8 cellular contexts compared by ENCODE assay signal in the genomic region with DNA sequence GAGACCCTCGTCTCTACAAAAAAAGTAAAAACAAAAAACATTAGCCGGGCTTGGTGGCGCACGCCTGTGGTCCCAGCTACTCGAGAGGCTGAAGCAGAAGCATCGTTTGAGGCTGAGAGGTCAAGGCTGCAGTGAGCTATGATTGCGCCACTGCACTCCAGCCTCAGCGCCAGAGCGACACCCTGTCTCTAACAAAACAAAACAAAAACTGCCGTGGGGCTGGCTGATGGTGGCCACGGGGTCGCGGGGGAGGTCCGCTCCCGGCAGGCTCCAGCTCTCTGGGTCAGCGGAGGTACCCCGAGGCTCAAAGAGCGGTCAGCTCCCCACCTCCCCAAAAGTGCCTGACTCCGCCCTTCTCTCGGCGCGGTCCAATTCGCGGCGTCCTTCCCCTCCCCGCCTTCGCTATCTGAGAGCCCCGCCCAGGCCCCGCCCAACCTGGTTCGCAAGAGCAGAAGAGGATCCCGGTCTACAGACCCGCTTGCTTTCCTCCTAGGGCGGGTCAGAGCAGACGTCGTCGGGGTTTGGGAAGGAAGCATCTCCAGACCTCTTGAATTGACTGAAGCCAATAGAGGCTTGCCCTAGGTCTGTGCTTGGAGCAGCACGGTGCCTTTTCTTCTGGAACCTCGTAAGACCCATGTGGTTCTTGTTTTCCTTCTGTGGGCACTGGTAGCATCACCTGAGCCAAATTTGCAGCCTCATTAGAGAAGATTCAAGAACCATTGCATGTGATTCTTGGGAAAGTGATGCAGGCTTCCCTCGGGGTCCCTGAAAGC. TPM values are rescaled to one million over a fixed set of nuclear protein-coding genes. Genes with fewer than 3 reads are reported as not detected.
A peak's percentile ranks its signal among the peaks of the same experiment; 100 is the strongest.
DNase-seq lines count a peak whose midpoint lies in the region; ATAC-seq and TF ChIP-seq lines count a peak whose summit lies in the region.
"Had no signal": no experiment of that assay in that cellular context is flagged by ENCODE, and none has a peak within 500 bp of the region (broad histone marks: within the 10 kb centered on the region; RNA-seq: fewer than 3 reads in every experiment).

No MANE protein-coding gene starts in this region.

- intact Hi-C loops in activated B cell treated with CpG ODN at 0.5 μM for 24 hours (cut with micrococcal nuclease) = loop anchor here (5.0 kb wide), 2 partner anchors 92 to 183 kb away; a partner anchor contains a TSS

- no peak overlapping the region for H3K27ac Mint-ChIP-seq in activated B cell treated with CpG ODN at 0.5 μM for 24 hours

- H3K4me1 Mint-ChIP-seq in activated B cell treated with CpG ODN at 0.5 μM for 24 hours = peaks cover 39% of the 10 kb centered on the region

- H3K9me3 Mint-ChIP-seq in activated B cell treated with CpG ODN at 0.5 μM for 24 hours = peaks cover 6% of the 10 kb centered on the region

- H3K4me3 Mint-ChIP-seq in activated B cell treated with CpG ODN at 0.5 μM for 24 hours = peak overlapping the region; percentile 73

- peaks cover 66% of the 10 kb centered on the region for H3K27me3 Mint-ChIP-seq in activated B cell treated with CpG ODN at 0.5 μM for 24 hours

- CTCF ChIA-PET in activated B cell treated with CpG ODN at 0.5 μM for 24 hours (lab: Charles Lee) = no interaction called here

- DNase-seq in GM10266 (ENCODE audit: extremely low spot score) (peak; percentile 74), activated B cell treated with CpG ODN at 0.5 μM for 24 hours (no peak), left kidney (ENCODE audit: low read depth, low spot score) (peak; percentile 53), anterior cingulate cortex (lab: John Stamatoyannopoulos, UW) (no peak)

- no peaks in the 10 kb centered on the region for H3K36me3 Mint-ChIP-seq in activated B cell treated with CpG ODN at 0.5 μM for 24 hours (ENCODE audit: low read depth)

- peak; percentile 41 for ATAC-seq in HG02938 (IDR thresholded peaks at IDR 0.05; ENCODE audit: unreplicated experiment)
- peak; percentile 68 for ATAC-seq in activated B cell treated with CpG ODN at 0.5 μM for 24 hours (ENCODE audit: low read depth)
- ATAC-seq in esophagus mucosa = no peak
- ATAC-seq in GM21390 (IDR thresholded peaks at IDR 0.05; ENCODE audit: unreplicated experiment) = no peak

- TF ChIP-seq CTCF in GM10266 (IDR thresholded peaks at IDR 0.05; ENCODE audit: control insufficient read depth, insufficient read depth, low read depth, missing control alignments) (no peak), activated B cell treated with CpG ODN at 0.5 μM for 24 hours (IDR thresholded peaks at IDR 0.05) (no peak)

- POLR2A ChIA-PET in activated B cell treated with CpG ODN at 0.5 μM for 24 hours (lab: Charles Lee) = no interaction called here

RNA-seq across cellular contexts. Expression of a gene that starts 7.8 kb away (rescaled TPM):
- total RNA-seq in activated B cell treated with CpG ODN at 0.5 μM for 24 hours = not detected in 2 replicates
- not detected for total RNA-seq in esophagus mucosa
- total RNA-seq: renal cortical epithelial cell had no signal

RNA-seq across cellular contexts. Expression of a gene that starts 45.5 kb away (rescaled TPM):
- not detected in 2 replicates for total RNA-seq in activated B cell treated with CpG ODN at 0.5 μM for 24 hours
- total RNA-seq in esophagus mucosa = not detected
- total RNA-seq: renal cortical epithelial cell had no signal

RNA-seq across cellular contexts. Expression of a gene that starts 53.0 kb away (rescaled TPM):
- not detected in 2 replicates for total RNA-seq in activated B cell treated with CpG ODN at 0.5 μM for 24 hours
- total RNA-seq in esophagus mucosa = not detected
- total RNA-seq: renal cortical epithelial cell had no signal

Comparison
In these comparisons a context has a peak if more than half of its experiments do, and no peak if none do; other contexts are left out.
1. DNase-seq: peak in GM10266 (single experiment) and left kidney (single experiment); none in activated B cell treated with CpG ODN at 0.5 μM for 24 hours (single experiment) and anterior cingulate cortex (0 of 58).
2. ATAC-seq: peak in HG02938 (single experiment) and activated B cell treated with CpG ODN at 0.5 μM for 24 hours (single experiment); none in esophagus mucosa (single experiment) and GM21390 (single experiment).